In genomic region chr11:114774599-114775365, GRCh38 we compare ENCODE assay signal across 8 cellular contexts.
DNase-seq lines count a peak whose midpoint lies in the region; ATAC-seq and TF ChIP-seq lines count a peak whose summit lies in the region.

No MANE protein-coding gene starts in this region.

- H3K9me3 ChIP-seq in breast epithelium: no peaks in the 10 kb centered on the region
- H3K9me3 ChIP-seq in naive thymus-derived CD4-positive, alpha-beta T cell (ENCODE audit: control insufficient read depth in 2 of 3, low read length in 3 of 3): no peaks in the 10 kb centered on the region

- H3K4me1 Mint-ChIP-seq in MCF 10A (ENCODE audit: insufficient read depth, unreplicated experiment) (no peaks in the 10 kb centered on the region), glutamatergic neuron (ENCODE audit: low read depth, unreplicated experiment) (peaks cover 38% of the 10 kb centered on the region)
- peaks cover 0 to 7% (median 0%) of the 10 kb centered on the region in 7 donors for H3K4me1 Mint-ChIP-seq in naive thymus-derived CD4-positive, alpha-beta T cell

- H3K27me3 Mint-ChIP-seq in MCF 10A (ENCODE audit: insufficient read depth, unreplicated experiment) (peaks cover 78% of the 10 kb centered on the region), glutamatergic neuron (ENCODE audit: unreplicated experiment) (peaks cover 7% of the 10 kb centered on the region)
- peaks cover 1 to 34% (median 22%) of the 10 kb centered on the region in 5 donors for H3K27me3 Mint-ChIP-seq in naive thymus-derived CD4-positive, alpha-beta T cell

- H3K36me3 ChIP-seq in breast epithelium: no peaks in the 10 kb centered on the region
- no peaks in the 10 kb centered on the region for H3K36me3 ChIP-seq in naive thymus-derived CD4-positive, alpha-beta T cell (ENCODE audit: control insufficient read depth in 2 of 3, insufficient read depth in 3 of 3, low read length in 3 of 3)

- H3K27ac Mint-ChIP-seq in MCF 10A (ENCODE audit: low read depth, unreplicated experiment) (no peak overlapping the region), glutamatergic neuron (ENCODE audit: unreplicated experiment) (no peak overlapping the region)
- no peak overlapping the region for H3K27ac Mint-ChIP-seq in naive thymus-derived CD4-positive, alpha-beta T cell

- POLR2A ChIA-PET in MCF 10A (lab: Yijun Ruan, JAX): no interaction called here
- POLR2A ChIA-PET in naive thymus-derived CD4-positive, alpha-beta T cell (lab: Charles Lee): no interaction called here

- ATAC-seq in naive thymus-derived CD4-positive, alpha-beta T cell: no peak

- no peaks in the 10 kb centered on the region for H3K4me1 ChIP-seq in breast epithelium
- H3K4me1 ChIP-seq in naive thymus-derived CD4-positive, alpha-beta T cell (ENCODE audit: control insufficient read depth in 2 of 2, insufficient read depth in 2 of 2, low read length in 2 of 2): no peaks in the 10 kb centered on the region

- TF ChIP-seq CTCF in MCF 10A (IDR thresholded peaks at IDR 0.05; ENCODE audit: unreplicated experiment) (peak; percentile 68), breast epithelium (IDR thresholded peaks at IDR 0.05) (peak in 1 of 3 donors; percentile 36), glutamatergic neuron (IDR thresholded peaks at IDR 0.05; ENCODE audit: partially characterized antibody, unreplicated experiment) (peak; percentile 92)

- no peak overlapping the region for H3K4me3 ChIP-seq in breast epithelium
- H3K4me3 ChIP-seq in naive thymus-derived CD4-positive, alpha-beta T cell (ENCODE audit: low read length): no peak overlapping the region

- TF ChIP-seq POLR2A in breast epithelium (IDR thresholded peaks at IDR 0.05): no peak

- no peak overlapping the region for H3K27ac ChIP-seq in breast epithelium
- no peak overlapping the region for H3K27ac ChIP-seq in naive thymus-derived CD4-positive, alpha-beta T cell (ENCODE audit: low read depth, low read length)

- H3K27me3 ChIP-seq in breast epithelium: no peaks in the 10 kb centered on the region
- no peaks in the 10 kb centered on the region for H3K27me3 ChIP-seq in naive thymus-derived CD4-positive, alpha-beta T cell (ENCODE audit: control insufficient read depth in 2 of 2, insufficient read depth in 2 of 2, low read length in 2 of 2)

- intact Hi-C loops in MCF 10A (cut with micrococcal nuclease) (loop anchor here (1.0 to 5.0 kb wide), 2 partner anchors 548 to 1917 kb away; no protein-coding TSS in a partner anchor), breast epithelium (cut with DNase I; ENCODE audit: low total_unique reads) (no loop called here)
- intact Hi-C loops in naive thymus-derived CD4-positive, alpha-beta T cell (cut with micrococcal nuclease): no loop called here

- CTCF ChIA-PET in MCF 10A (lab: Yijun Ruan, JAX): interaction anchor here (0.6 to 1.7 kb wide), 18 partner anchors 9 to 1658 kb away, joined by 3 to 8 read pairs (median 3); no protein-coding TSS in a partner anchor
- CTCF ChIA-PET in naive thymus-derived CD4-positive, alpha-beta T cell (lab: Charles Lee): no interaction called here

- H3K9me3 Mint-ChIP-seq in MCF 10A (ENCODE audit: unreplicated experiment) (no peaks in the 10 kb centered on the region), glutamatergic neuron (ENCODE audit: unreplicated experiment) (peaks cover 9% of the 10 kb centered on the region)
- H3K9me3 Mint-ChIP-seq in naive thymus-derived CD4-positive, alpha-beta T cell: no peaks in the 10 kb centered on the region

- H3K4me3 Mint-ChIP-seq in MCF 10A (ENCODE audit: unreplicated experiment): no peak overlapping the region
- peak overlapping the region; percentile 5 for H3K4me3 Mint-ChIP-seq in glutamatergic neuron (ENCODE audit: unreplicated experiment)
- no peak overlapping the region for H3K4me3 Mint-ChIP-seq in naive thymus-derived CD4-positive, alpha-beta T cell

- no TSS peak for BruUV-seq in MCF 10A (replicated peaks; lab: Mats Ljungman, UMichigan)

- H3K36me3 Mint-ChIP-seq in MCF 10A (ENCODE audit: insufficient read depth, unreplicated experiment) (no peaks in the 10 kb centered on the region), glutamatergic neuron (ENCODE audit: unreplicated experiment) (no peaks in the 10 kb centered on the region)
- H3K36me3 Mint-ChIP-seq in naive thymus-derived CD4-positive, alpha-beta T cell: no peaks in the 10 kb centered on the region

- DNase-seq in MCF 10A (ENCODE audit: unreplicated experiment) (peak; percentile 70), breast epithelium (ENCODE audit: low spot score in 2 of 2) (no peak), MV-4-11 (lab: John Stamatoyannopoulos, UW) (peak; percentile 3), SK-N-DZ (ENCODE audit: low spot score) (peak; percentile 50), glutamatergic neuron (peak; percentile 84), renal cortical epithelial cell (ENCODE audit: low read depth) (peak; percentile 1)
- no peak for DNase-seq in naive thymus-derived CD4-positive, alpha-beta T cell
- DNase-seq in activated CD8-positive, alpha-beta memory T cell treated with anti-CD3 and anti-CD28 coated beads for 24 hours: no peak

Comparison
In these comparisons a context has a peak if more than half of its experiments do, and no peak if none do; other contexts are left out.
1. DNase-seq: peak in MCF 10A (single experiment), MV-4-11 (single experiment), SK-N-DZ (single experiment), glutamatergic neuron (single experiment) and renal cortical epithelial cell (single experiment); none in breast epithelium (0 of 2), naive thymus-derived CD4-positive, alpha-beta T cell (0 of 9) and activated CD8-positive, alpha-beta memory T cell treated with anti-CD3 and anti-CD28 coated beads for 24 hours (single experiment).